In the genomic region with DNA sequence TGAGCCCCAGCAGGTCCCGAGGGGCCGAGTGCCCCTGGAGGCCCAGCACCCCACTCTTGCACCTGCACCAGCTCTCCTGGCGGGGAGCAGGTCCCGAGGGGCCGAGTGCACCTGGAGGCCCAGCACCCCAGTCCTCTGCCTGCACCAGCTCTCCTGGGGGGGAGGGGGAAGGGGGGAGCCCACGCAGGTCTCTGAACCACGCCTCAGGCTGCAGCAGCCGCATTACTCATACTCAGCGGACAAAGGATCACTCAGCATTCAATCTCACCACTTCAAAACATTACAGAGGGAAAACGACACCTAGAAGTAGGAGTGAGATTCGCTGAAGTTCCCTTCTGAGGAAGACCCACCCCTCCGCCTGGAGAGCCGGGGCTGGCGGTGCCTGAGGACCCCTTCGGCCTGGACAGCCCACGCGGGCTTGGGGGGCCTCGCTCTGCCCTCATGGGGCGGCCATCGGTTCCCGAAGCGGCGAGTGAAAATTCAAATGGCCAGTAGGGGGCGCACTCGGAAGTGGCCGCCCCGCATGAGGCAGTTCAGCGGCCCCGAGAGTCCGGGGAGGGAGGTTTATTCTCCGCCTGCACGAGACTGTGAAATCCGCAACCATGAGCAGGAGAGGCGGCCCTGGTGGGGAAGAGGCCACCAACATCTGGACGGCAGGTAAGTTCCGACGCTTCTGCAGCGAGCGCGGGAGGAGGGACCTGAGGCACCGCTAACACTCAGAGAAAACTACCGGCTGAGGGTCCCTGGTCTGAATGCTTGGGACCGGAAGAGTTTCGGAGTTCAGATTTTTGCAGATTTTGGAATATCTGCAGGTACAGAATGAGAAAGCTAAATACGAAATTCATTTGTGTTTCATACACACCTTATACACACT, we compare ENCODE assay signal across 8 cellular contexts. TPM values are rescaled to one million over a fixed set of nuclear protein-coding genes. Genes with fewer than 3 reads are reported as not detected.
DNase-seq lines count a peak whose midpoint lies in the region; ATAC-seq and TF ChIP-seq lines count a peak whose summit lies in the region.

No MANE protein-coding gene starts in this region.

- peaks cover 21% of the 10 kb centered on the region for H3K4me1 ChIP-seq in HEK293 (ENCODE audit: control insufficient read depth, insufficient read depth, low read length)
- no peaks in the 10 kb centered on the region for H3K4me1 ChIP-seq in colonic mucosa

- TF ChIP-seq CTCF in GM12875 (IDR thresholded peaks at IDR 0.05; ENCODE audit: borderline replicate concordance, insufficient read depth, low read depth, low read length) (peak; percentile 74), HEK293 (tag by site-specific recombination; IDR thresholded peaks at IDR 0.05) (peak; percentile 81), colonic mucosa (IDR thresholded peaks at IDR 0.05) (peak; percentile 82)

- ATAC-seq in left lobe of liver: peak; percentile 73

- H3K36me3 ChIP-seq in HEK293 (ENCODE audit: control insufficient read depth in 2 of 2, insufficient read depth in 1 of 2, low read length in 2 of 2): peaks cover 0 to under 1% of the 10 kb centered on the region in 2 experiments; a peak in 1 of 3 replicates
- H3K36me3 ChIP-seq in colonic mucosa: no peaks in the 10 kb centered on the region

- H3K27ac ChIP-seq in HEK293 (ENCODE audit: extremely low read depth, low read depth, low read length) (peak overlapping the region; percentile 43; the same call in 1 of the 2 replicates), colonic mucosa (no peak overlapping the region)

- peak; percentile 98 for DNase-seq in NAMALWA (ENCODE audit: low spot score)
- peak; percentile 56 to 66 for DNase-seq in activated CD4-positive, alpha-beta T cell treated with anti-CD3 and anti-CD28 coated beads for 4 hours
- DNase-seq in colonic mucosa: peak; percentile 85
- peak; percentile 84 for DNase-seq in left lobe of liver (ENCODE audit: low spot score)
- peak; percentile 72 for DNase-seq in stimulated activated CD4-positive, alpha-beta T cell treated with anti-CD3 and anti-CD28 coated beads, Interleukin-4, amount 100 ng/mL, for 24 hours
- DNase-seq in NK-92 (lab: John Stamatoyannopoulos, UW; ENCODE audit: unreplicated experiment): no peak

- H3K9me3 ChIP-seq in HEK293 (ENCODE audit: control insufficient read depth, insufficient read depth, low read depth, low read length) (no peaks in the 10 kb centered on the region), colonic mucosa (no peaks in the 10 kb centered on the region)

- CTCF ChIA-PET in HEK293 (lab: Yijun Ruan, JAX): interaction anchor here (0.6 to 3.7 kb wide), 24 partner anchors 9 to 886 kb away, joined by 3 to 38 read pairs (median 4); a partner anchor contains a TSS

- POLR2A ChIA-PET in HEK293 (lab: Yijun Ruan, JAX): interaction anchor here (0.6 to 1.1 kb wide), 4 partner anchors 8 to 185 kb away, joined by 3 to 4 read pairs (median 4); no protein-coding TSS in a partner anchor

- peak overlapping the region; percentile 58 to 71 for H3K9ac ChIP-seq in colonic mucosa (ENCODE audit: low read depth in 2 of 2, low read length in 2 of 2)

- intact Hi-C loops in colonic mucosa (cut with DNase I): loop anchor here (5.0 kb wide), 2 partner anchors 75 to 90 kb away; a partner anchor contains a TSS

- no peaks in the 10 kb centered on the region for H3K27me3 ChIP-seq in colonic mucosa

- H3K4me3 ChIP-seq in GM12875 (ENCODE audit: low read depth, low read length): peak overlapping the region; percentile 49
- H3K4me3 ChIP-seq in HEK293 (ENCODE audit: low read depth, low read length): no peak overlapping the region; the same call in 1 of the 2 replicates
- peak overlapping the region; percentile 30 for H3K4me3 ChIP-seq in colonic mucosa

TF ChIP-seq in HEK293, 187 proteins besides CTCF, POLR2A, EP300 and RAD21 (continues in another document):
- TF ChIP-seq, protein P1, sequence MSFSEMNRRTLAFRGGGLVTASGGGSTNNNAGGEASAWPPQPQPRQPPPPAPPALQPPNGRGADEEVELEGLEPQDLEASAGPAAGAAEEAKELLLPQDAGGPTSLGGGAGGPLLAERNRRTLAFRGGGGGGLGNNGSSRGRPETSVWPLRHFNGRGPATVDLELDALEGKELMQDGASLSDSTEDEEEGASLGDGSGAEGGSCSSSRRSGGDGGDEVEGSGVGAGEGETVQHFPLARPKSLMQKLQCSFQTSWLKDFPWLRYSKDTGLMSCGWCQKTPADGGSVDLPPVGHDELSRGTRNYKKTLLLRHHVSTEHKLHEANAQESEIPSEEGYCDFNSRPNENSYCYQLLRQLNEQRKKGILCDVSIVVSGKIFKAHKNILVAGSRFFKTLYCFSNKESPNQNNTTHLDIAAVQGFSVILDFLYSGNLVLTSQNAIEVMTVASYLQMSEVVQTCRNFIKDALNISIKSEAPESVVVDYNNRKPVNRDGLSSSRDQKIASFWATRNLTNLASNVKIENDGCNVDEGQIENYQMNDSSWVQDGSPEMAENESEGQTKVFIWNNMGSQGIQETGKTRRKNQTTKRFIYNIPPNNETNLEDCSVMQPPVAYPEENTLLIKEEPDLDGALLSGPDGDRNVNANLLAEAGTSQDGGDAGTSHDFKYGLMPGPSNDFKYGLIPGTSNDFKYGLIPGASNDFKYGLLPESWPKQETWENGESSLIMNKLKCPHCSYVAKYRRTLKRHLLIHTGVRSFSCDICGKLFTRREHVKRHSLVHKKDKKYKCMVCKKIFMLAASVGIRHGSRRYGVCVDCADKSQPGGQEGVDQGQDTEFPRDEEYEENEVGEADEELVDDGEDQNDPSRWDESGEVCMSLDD (tag by site-specific recombination; IDR thresholded peaks at IDR 0.05): peak; percentile 44; the same call in 1 of the 2 replicates
- TF ChIP-seq SP2 (tag by site-specific recombination; IDR thresholded peaks at IDR 0.05): peak; percentile 15; the same call in 1 of the 2 replicates
- no peak for TF ChIP-seq REPIN1 (tag by site-specific recombination; IDR thresholded peaks at IDR 0.05; ENCODE audit: low read depth)
- TF ChIP-seq ZNF2 (tag by site-specific recombination; IDR thresholded peaks at IDR 0.05): peak; percentile 33; the same call in 1 of the 2 replicates
- TF ChIP-seq ZNF843 (tag by site-specific recombination; IDR thresholded peaks at IDR 0.05): 0 out of 2 replicates have a peak, but pooled peaks have one; percentile 15
- no peak for TF ChIP-seq BCL11B (tag by site-specific recombination; IDR thresholded peaks at IDR 0.05; ENCODE audit: low read depth)
- TF ChIP-seq ZBTB20 (tag by site-specific recombination; IDR thresholded peaks at IDR 0.05): 0 out of 2 replicates have a peak, but pooled peaks have one; percentile 13
- TF ChIP-seq, protein P2, sequence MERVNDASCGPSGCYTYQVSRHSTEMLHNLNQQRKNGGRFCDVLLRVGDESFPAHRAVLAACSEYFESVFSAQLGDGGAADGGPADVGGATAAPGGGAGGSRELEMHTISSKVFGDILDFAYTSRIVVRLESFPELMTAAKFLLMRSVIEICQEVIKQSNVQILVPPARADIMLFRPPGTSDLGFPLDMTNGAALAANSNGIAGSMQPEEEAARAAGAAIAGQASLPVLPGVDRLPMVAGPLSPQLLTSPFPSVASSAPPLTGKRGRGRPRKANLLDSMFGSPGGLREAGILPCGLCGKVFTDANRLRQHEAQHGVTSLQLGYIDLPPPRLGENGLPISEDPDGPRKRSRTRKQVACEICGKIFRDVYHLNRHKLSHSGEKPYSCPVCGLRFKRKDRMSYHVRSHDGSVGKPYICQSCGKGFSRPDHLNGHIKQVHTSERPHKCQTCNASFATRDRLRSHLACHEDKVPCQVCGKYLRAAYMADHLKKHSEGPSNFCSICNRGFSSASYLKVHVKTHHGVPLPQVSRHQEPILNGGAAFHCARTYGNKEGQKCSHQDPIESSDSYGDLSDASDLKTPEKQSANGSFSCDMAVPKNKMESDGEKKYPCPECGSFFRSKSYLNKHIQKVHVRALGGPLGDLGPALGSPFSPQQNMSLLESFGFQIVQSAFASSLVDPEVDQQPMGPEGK (tag by site-specific recombination; IDR thresholded peaks at IDR 0.05): peak; percentile 78
- TF ChIP-seq ZNF654 (tag by site-specific recombination; IDR thresholded peaks at IDR 0.05; ENCODE audit: low read depth): peak; percentile 41
- no peak for TF ChIP-seq ZNF114 (tag by site-specific recombination; IDR thresholded peaks at IDR 0.05)
- TF ChIP-seq ZNF660 (tag by site-specific recombination; IDR thresholded peaks at IDR 0.05): peak; percentile 31; the same call in 1 of the 2 replicates
- no peak for TF ChIP-seq MYNN (tag by site-specific recombination; IDR thresholded peaks at IDR 0.05; ENCODE audit: borderline replicate concordance)
- TF ChIP-seq ZNF311 (tag by site-specific recombination; IDR thresholded peaks at IDR 0.05; ENCODE audit: borderline replicate concordance): no peak
- TF ChIP-seq ZNF571 (tag by site-specific recombination; IDR thresholded peaks at IDR 0.05): no peak
- TF ChIP-seq ZFHX2 (tag by site-specific recombination; conservative IDR thresholded peaks at IDR 0.05): peak; percentile 58; the same call in 1 of the 2 replicates
- TF ChIP-seq, protein P3, sequence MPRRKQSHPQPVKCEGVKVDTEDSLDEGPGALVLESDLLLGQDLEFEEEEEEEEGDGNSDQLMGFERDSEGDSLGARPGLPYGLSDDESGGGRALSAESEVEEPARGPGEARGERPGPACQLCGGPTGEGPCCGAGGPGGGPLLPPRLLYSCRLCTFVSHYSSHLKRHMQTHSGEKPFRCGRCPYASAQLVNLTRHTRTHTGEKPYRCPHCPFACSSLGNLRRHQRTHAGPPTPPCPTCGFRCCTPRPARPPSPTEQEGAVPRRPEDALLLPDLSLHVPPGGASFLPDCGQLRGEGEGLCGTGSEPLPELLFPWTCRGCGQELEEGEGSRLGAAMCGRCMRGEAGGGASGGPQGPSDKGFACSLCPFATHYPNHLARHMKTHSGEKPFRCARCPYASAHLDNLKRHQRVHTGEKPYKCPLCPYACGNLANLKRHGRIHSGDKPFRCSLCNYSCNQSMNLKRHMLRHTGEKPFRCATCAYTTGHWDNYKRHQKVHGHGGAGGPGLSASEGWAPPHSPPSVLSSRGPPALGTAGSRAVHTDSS (tag by site-specific recombination; IDR thresholded peaks at IDR 0.05): no peak
- no peak for TF ChIP-seq YY1 (tag by site-specific recombination; IDR thresholded peaks at IDR 0.05)
- no peak for TF ChIP-seq HOXD13 (CRISPR knock-in tag; IDR thresholded peaks at IDR 0.05; ENCODE audit: borderline replicate concordance)
- TF ChIP-seq ZNF596 (tag by site-specific recombination; IDR thresholded peaks at IDR 0.05): no peak
- 0 out of 2 replicates have a peak, but pooled peaks have one; percentile 48 for TF ChIP-seq ZSCAN30 (tag by site-specific recombination; IDR thresholded peaks at IDR 0.05)
- peak; percentile 16; the same call in 1 of the 2 replicates for TF ChIP-seq SP7 (tag by site-specific recombination; IDR thresholded peaks at IDR 0.05)
- TF ChIP-seq TRIM28 (IDR thresholded peaks at IDR 0.05; ENCODE audit: borderline replicate concordance, low read length): peak; percentile 27; the same call in 1 of the 2 replicates
- peak; percentile 38; the same call in 1 of the 2 replicates for TF ChIP-seq ZNF600 (tag by site-specific recombination; IDR thresholded peaks at IDR 0.05)

RNA-seq across cellular contexts. Expression of a gene that starts 1.1 kb away (rescaled TPM):
- total RNA-seq in colonic mucosa: 1 to 10 TPM; 5.7 to 8.2 TPM
- total RNA-seq in left lobe of liver: 29.8 TPM

RNA-seq across cellular contexts. Expression of a gene that starts 42.5 kb away (rescaled TPM):
- 1 to 10 TPM; 2.9 to 9.0 TPM for total RNA-seq in colonic mucosa
- 28.1 TPM for total RNA-seq in left lobe of liver
